In the genomic region with DNA sequence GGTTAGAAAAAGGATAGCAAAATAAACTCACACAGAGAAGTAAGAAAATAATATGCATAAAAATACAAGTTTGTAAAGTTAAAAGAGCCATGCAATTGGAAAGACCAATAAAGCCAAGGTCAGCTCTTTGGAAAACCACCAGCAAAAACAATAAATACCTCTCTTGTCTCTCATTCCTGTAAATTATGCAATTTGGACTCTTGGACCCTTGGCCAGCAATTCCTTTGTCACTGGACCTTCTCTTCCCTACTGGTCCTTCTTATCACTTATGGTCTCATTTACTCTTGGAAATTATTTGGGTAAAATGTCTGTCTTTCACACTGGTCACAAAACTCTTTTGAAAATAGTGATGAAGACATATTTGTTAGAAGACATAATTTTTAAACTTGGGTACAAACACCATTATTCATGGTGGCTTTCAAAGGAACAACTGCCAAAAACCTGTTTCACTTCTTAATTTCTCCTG, we compare ENCODE assay signal across 1 cellular context.
TF ChIP-seq lines count a peak whose summit lies in the region.

No MANE protein-coding gene starts in this region.

TF ChIP-seq in HepG2, 621 proteins besides CTCF, POLR2A, EP300 and RAD21 (continued from another document and continues in another):
- TF ChIP-seq, protein P1, sequence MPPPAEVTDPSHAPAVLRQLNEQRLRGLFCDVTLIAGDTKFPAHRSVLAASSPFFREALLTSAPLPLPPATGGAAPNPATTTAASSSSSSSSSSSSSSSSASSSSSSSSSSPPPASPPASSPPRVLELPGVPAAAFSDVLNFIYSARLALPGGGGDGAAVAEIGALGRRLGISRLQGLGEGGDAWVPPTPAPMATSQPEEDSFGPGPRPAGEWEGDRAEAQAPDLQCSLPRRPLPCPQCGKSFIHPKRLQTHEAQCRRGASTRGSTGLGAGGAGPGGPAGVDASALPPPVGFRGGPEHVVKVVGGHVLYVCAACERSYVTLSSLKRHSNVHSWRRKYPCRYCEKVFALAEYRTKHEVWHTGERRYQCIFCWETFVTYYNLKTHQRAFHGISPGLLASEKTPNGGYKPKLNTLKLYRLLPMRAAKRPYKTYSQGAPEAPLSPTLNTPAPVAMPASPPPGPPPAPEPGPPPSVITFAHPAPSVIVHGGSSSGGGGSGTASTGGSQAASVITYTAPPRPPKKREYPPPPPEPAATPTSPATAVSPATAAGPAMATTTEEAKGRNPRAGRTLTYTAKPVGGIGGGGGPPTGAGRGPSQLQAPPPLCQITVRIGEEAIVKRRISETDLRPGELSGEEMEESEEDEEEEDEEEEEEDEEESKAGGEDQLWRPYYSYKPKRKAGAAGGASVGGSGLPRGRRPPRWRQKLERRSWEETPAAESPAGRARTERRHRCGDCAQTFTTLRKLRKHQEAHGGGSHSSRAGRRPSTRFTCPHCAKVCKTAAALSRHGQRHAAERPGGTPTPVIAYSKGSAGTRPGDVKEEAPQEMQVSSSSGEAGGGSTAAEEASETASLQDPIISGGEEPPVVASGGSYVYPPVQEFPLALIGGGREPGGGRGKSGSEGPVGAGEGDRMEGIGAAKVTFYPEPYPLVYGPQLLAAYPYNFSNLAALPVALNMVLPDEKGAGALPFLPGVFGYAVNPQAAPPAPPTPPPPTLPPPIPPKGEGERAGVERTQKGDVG (CRISPR knock-in tag; IDR thresholded peaks at IDR 0.05; ENCODE audit: borderline replicate concordance) = no peak
- TF ChIP-seq ZNF552 (CRISPR knock-in tag; IDR thresholded peaks at IDR 0.05; ENCODE audit: borderline replicate concordance) (no peak), ATF7 (IDR thresholded peaks at IDR 0.05) (0 out of 2 replicates have a peak, but pooled peaks have one; percentile 12), ATF7 (CRISPR knock-in tag; IDR thresholded peaks at IDR 0.05) (no peak), NFRKB (IDR thresholded peaks at IDR 0.05) (no peak), FOXJ3 (CRISPR knock-in tag; IDR thresholded peaks at IDR 0.05; ENCODE audit: borderline replicate concordance) (peak; percentile 96), ZNF816 (CRISPR knock-in tag; IDR thresholded peaks at IDR 0.05; ENCODE audit: borderline replicate concordance) (no peak), HHEX (CRISPR knock-in tag; IDR thresholded peaks at IDR 0.05) (0 out of 2 replicates have a peak, but pooled peaks have one; percentile 21), ZNF775 (CRISPR knock-in tag; IDR thresholded peaks at IDR 0.05; ENCODE audit: borderline replicate concordance) (no peak), ZNF484 (CRISPR knock-in tag; IDR thresholded peaks at IDR 0.05; ENCODE audit: borderline replicate concordance, low read depth) (no peak), CBX2 (IDR thresholded peaks at IDR 0.05; ENCODE audit: low read depth, low read length) (no peak; the same call in 1 of the 2 replicates), CBX2 (CRISPR knock-in tag; IDR thresholded peaks at IDR 0.05; ENCODE audit: low read depth) (no peak), HNF4A (CRISPR knock-in tag; IDR thresholded peaks at IDR 0.05) (peak; percentile 100), ASH2L (IDR thresholded peaks at IDR 0.05; ENCODE audit: insufficient read length, low read depth, low read length) (peak; percentile 95), ZFP41 (CRISPR knock-in tag; IDR thresholded peaks at IDR 0.05; ENCODE audit: borderline replicate concordance) (no peak), TRIM24 (CRISPR knock-in tag; IDR thresholded peaks at IDR 0.05) (peak; percentile 81; the same call in 1 of the 2 replicates), ZNF317 (CRISPR knock-in tag; IDR thresholded peaks at IDR 0.05) (peak; percentile 78), ZNF615 (CRISPR knock-in tag; IDR thresholded peaks at IDR 0.05; ENCODE audit: borderline replicate concordance) (no peak), MIER3 (CRISPR knock-in tag; IDR thresholded peaks at IDR 0.05; ENCODE audit: borderline replicate concordance) (peak; percentile 91; the same call in 1 of the 2 replicates), ZNF644 (CRISPR knock-in tag; IDR thresholded peaks at IDR 0.05; ENCODE audit: low read depth) (peak; percentile 100), NR2C2 (CRISPR knock-in tag; IDR thresholded peaks at IDR 0.05; ENCODE audit: borderline replicate concordance) (0 out of 2 replicates have a peak, but pooled peaks have one; percentile 19), SIX1 (CRISPR knock-in tag; IDR thresholded peaks at IDR 0.05; ENCODE audit: borderline replicate concordance) (peak; percentile 71; the same call in 1 of the 2 replicates), GATAD2A (CRISPR knock-in tag; IDR thresholded peaks at IDR 0.05) (peak; percentile 97), CBFB (CRISPR knock-in tag; IDR thresholded peaks at IDR 0.05) (peak; percentile 50; the same call in 1 of the 2 replicates), HMG20A (CRISPR knock-in tag; IDR thresholded peaks at IDR 0.05; ENCODE audit: borderline replicate concordance) (peak; percentile 98), NCOA2 (CRISPR knock-in tag; IDR thresholded peaks at IDR 0.05) (peak; percentile 99), CBX1 (IDR thresholded peaks at IDR 0.05; ENCODE audit: low read depth) (no peak), ZBTB42 (CRISPR knock-in tag; IDR thresholded peaks at IDR 0.05) (no peak), ZNF24 (IDR thresholded peaks at IDR 0.05) (0 out of 2 replicates have a peak, but pooled peaks have one; percentile 20), TAF1 (CRISPR knock-in tag; IDR thresholded peaks at IDR 0.05) (no peak)
- TF ChIP-seq, protein P2, sequence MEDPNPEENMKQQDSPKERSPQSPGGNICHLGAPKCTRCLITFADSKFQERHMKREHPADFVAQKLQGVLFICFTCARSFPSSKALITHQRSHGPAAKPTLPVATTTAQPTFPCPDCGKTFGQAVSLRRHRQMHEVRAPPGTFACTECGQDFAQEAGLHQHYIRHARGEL (CRISPR knock-in tag; IDR thresholded peaks at IDR 0.05) = no peak
- TF ChIP-seq, protein P3, sequence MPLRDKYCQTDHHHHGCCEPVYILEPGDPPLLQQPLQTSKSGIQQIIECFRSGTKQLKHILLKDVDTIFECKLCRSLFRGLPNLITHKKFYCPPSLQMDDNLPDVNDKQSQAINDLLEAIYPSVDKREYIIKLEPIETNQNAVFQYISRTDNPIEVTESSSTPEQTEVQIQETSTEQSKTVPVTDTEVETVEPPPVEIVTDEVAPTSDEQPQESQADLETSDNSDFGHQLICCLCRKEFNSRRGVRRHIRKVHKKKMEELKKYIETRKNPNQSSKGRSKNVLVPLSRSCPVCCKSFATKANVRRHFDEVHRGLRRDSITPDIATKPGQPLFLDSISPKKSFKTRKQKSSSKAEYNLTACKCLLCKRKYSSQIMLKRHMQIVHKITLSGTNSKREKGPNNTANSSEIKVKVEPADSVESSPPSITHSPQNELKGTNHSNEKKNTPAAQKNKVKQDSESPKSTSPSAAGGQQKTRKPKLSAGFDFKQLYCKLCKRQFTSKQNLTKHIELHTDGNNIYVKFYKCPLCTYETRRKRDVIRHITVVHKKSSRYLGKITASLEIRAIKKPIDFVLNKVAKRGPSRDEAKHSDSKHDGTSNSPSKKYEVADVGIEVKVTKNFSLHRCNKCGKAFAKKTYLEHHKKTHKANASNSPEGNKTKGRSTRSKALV (CRISPR knock-in tag; IDR thresholded peaks at IDR 0.05) = 0 out of 2 replicates have a peak, but pooled peaks have one; percentile 44
- TF ChIP-seq, protein P4, sequence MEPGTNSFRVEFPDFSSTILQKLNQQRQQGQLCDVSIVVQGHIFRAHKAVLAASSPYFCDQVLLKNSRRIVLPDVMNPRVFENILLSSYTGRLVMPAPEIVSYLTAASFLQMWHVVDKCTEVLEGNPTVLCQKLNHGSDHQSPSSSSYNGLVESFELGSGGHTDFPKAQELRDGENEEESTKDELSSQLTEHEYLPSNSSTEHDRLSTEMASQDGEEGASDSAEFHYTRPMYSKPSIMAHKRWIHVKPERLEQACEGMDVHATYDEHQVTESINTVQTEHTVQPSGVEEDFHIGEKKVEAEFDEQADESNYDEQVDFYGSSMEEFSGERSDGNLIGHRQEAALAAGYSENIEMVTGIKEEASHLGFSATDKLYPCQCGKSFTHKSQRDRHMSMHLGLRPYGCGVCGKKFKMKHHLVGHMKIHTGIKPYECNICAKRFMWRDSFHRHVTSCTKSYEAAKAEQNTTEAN (CRISPR knock-in tag; conservative IDR thresholded peaks at IDR 0.05) = peak; percentile 77; the same call in 1 of the 2 replicates
- TF ChIP-seq, protein P5, sequence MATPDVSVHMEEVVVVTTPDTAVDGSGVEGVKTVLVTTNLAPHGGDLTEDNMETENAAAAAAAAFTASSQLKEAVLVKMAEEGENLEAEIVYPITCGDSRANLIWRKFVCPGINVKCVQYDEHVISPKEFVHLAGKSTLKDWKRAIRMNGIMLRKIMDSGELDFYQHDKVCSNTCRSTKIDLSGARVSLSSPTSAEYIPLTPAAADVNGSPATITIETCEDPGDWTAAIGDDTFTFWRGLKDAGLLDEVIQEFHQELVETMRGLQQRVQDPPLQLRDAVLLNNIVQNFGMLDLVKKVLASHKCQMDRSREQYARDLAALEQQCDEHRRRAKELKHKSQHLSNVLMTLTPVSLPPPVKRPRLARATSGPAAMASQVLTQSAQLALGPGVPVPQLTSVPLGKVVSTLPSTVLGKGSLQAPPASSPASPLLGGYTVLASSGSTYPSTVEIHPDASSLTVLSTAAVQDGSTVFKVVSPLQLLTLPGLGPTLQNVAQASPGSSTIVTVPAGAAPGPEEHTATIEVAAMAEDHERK (CRISPR knock-in tag; IDR thresholded peaks at IDR 0.05; ENCODE audit: low read depth) = no peak
- TF ChIP-seq, protein P6, sequence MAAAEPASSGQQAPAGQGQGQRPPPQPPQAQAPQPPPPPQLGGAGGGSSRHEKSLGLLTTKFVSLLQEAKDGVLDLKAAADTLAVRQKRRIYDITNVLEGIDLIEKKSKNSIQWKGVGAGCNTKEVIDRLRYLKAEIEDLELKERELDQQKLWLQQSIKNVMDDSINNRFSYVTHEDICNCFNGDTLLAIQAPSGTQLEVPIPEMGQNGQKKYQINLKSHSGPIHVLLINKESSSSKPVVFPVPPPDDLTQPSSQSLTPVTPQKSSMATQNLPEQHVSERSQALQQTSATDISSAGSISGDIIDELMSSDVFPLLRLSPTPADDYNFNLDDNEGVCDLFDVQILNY (CRISPR knock-in tag; conservative IDR thresholded peaks at IDR 0.05) = no peak
- TF ChIP-seq, protein P7, sequence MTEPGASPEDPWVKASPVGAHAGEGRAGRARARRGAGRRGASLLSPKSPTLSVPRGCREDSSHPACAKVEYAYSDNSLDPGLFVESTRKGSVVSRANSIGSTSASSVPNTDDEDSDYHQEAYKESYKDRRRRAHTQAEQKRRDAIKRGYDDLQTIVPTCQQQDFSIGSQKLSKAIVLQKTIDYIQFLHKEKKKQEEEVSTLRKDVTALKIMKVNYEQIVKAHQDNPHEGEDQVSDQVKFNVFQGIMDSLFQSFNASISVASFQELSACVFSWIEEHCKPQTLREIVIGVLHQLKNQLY (CRISPR knock-in tag; IDR thresholded peaks at IDR 0.05) = peak; percentile 67; the same call in 1 of the 2 replicates
- TF ChIP-seq, protein P8, sequence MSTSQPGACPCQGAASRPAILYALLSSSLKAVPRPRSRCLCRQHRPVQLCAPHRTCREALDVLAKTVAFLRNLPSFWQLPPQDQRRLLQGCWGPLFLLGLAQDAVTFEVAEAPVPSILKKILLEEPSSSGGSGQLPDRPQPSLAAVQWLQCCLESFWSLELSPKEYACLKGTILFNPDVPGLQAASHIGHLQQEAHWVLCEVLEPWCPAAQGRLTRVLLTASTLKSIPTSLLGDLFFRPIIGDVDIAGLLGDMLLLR (CRISPR knock-in tag; IDR thresholded peaks at IDR 0.05) = no peak
- TF ChIP-seq, protein P9, sequence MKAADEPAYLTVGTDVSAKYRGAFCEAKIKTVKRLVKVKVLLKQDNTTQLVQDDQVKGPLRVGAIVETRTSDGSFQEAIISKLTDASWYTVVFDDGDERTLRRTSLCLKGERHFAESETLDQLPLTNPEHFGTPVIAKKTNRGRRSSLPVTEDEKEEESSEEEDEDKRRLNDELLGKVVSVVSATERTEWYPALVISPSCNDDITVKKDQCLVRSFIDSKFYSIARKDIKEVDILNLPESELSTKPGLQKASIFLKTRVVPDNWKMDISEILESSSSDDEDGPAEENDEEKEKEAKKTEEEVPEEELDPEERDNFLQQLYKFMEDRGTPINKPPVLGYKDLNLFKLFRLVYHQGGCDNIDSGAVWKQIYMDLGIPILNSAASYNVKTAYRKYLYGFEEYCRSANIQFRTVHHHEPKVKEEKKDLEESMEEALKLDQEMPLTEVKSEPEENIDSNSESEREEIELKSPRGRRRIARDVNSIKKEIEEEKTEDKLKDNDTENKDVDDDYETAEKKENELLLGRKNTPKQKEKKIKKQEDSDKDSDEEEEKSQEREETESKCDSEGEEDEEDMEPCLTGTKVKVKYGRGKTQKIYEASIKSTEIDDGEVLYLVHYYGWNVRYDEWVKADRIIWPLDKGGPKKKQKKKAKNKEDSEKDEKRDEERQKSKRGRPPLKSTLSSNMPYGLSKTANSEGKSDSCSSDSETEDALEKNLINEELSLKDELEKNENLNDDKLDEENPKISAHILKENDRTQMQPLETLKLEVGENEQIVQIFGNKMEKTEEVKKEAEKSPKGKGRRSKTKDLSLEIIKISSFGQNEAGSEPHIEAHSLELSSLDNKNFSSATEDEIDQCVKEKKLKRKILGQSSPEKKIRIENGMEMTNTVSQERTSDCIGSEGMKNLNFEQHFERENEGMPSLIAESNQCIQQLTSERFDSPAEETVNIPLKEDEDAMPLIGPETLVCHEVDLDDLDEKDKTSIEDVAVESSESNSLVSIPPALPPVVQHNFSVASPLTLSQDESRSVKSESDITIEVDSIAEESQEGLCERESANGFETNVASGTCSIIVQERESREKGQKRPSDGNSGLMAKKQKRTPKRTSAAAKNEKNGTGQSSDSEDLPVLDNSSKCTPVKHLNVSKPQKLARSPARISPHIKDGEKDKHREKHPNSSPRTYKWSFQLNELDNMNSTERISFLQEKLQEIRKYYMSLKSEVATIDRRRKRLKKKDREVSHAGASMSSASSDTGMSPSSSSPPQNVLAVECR (CRISPR knock-in tag; IDR thresholded peaks at IDR 0.05; ENCODE audit: borderline replicate concordance) = no peak; the same call in 1 of the 2 replicates
- TF ChIP-seq, protein P10, sequence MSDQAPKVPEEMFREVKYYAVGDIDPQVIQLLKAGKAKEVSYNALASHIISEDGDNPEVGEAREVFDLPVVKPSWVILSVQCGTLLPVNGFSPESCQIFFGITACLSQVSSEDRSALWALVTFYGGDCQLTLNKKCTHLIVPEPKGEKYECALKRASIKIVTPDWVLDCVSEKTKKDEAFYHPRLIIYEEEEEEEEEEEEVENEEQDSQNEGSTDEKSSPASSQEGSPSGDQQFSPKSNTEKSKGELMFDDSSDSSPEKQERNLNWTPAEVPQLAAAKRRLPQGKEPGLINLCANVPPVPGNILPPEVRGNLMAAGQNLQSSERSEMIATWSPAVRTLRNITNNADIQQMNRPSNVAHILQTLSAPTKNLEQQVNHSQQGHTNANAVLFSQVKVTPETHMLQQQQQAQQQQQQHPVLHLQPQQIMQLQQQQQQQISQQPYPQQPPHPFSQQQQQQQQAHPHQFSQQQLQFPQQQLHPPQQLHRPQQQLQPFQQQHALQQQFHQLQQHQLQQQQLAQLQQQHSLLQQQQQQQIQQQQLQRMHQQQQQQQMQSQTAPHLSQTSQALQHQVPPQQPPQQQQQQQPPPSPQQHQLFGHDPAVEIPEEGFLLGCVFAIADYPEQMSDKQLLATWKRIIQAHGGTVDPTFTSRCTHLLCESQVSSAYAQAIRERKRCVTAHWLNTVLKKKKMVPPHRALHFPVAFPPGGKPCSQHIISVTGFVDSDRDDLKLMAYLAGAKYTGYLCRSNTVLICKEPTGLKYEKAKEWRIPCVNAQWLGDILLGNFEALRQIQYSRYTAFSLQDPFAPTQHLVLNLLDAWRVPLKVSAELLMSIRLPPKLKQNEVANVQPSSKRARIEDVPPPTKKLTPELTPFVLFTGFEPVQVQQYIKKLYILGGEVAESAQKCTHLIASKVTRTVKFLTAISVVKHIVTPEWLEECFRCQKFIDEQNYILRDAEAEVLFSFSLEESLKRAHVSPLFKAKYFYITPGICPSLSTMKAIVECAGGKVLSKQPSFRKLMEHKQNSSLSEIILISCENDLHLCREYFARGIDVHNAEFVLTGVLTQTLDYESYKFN (CRISPR knock-in tag; conservative IDR thresholded peaks at IDR 0.05) = peak; percentile 95
